ENCODE assay signal across 14 cellular contexts in the genomic region with DNA sequence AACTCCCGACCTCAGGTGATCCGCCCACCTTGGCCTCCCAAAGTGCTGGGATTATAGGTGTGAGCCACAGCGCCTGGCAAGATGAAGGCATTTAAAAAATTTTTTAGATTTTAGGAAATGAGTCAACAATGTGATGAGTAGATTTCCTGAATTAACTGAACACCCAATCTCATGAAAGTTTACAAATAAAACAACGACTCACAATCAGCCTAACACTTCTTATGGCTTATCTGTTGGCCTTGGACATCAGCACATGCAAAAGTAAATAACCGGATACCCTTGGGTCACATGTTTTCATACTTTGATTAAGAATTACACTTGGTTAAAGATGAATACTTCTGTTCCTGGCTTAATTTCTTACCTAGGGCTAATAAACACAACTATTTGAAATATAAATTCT. TPM values are rescaled to one million over a fixed set of nuclear protein-coding genes. Genes with fewer than 3 reads are reported as not detected.
A peak's percentile ranks its signal among the peaks of the same experiment; 100 is the strongest.
DNase-seq lines count a peak whose midpoint lies in the region; ATAC-seq and TF ChIP-seq lines count a peak whose summit lies in the region.
"Had no signal": no experiment of that assay in that cellular context is flagged by ENCODE, and none has a peak within 500 bp of the region (broad histone marks: within the 10 kb centered on the region; RNA-seq: fewer than 3 reads in every experiment).

No MANE protein-coding gene starts in this region.

- no peaks in the 10 kb centered on the region for H3K36me3 ChIP-seq in HEK293 (ENCODE audit: control insufficient read depth in 2 of 2, insufficient read depth in 1 of 2, low read length in 2 of 2)
- H3K36me3 ChIP-seq in fibroblast of lung (ENCODE audit: control insufficient read depth, insufficient read depth, low read length), result no peaks in the 10 kb centered on the region
- peaks cover 12% of the 10 kb centered on the region for H3K36me3 ChIP-seq in skeletal muscle satellite cell (ENCODE audit: insufficient read depth, low read length)
- no peaks in the 10 kb centered on the region for H3K36me3 ChIP-seq in BE2C

- DNase-seq in fibroblast of lung (ENCODE audit: low read depth in 2 of 2) (peak in 1 of 2 donors; percentile 54), NCI-H774 (lab: John Stamatoyannopoulos, UW) (no peak), hypothalamus (lab: John Stamatoyannopoulos, UW) (no peak), BE2C (no peak)
- DNase-seq: amniotic stem cell; glutamatergic neuron; natural killer cell; stimulated activated naive CD8-positive, alpha-beta T cell treated with anti-CD3 and anti-CD28 coated beads, Interleukin-15, amount 100 ng/mL, for 72 hours had no signal

- no peaks in the 10 kb centered on the region for H3K9me3 ChIP-seq in HEK293 (ENCODE audit: control insufficient read depth, insufficient read depth, low read depth, low read length)
- H3K9me3 ChIP-seq in fibroblast of lung (ENCODE audit: control insufficient read depth, insufficient read depth, low read depth, low read length), result no peaks in the 10 kb centered on the region
- H3K9me3 ChIP-seq in skeletal muscle satellite cell (replicated peaks; ENCODE audit: low read length), result no peaks in the 10 kb centered on the region
- H3K9me3 ChIP-seq in BE2C, result no peaks in the 10 kb centered on the region

- H3K4me3 ChIP-seq in HEK293 (ENCODE audit: low read depth, low read length) (no peak overlapping the region), WI38 (ENCODE audit: low read depth, low read length) (peak overlapping the region; percentile 77; the same call in 1 of the 2 replicates), fibroblast of lung (replicated peaks in 1 of 4; ENCODE audit: control extremely low read depth in 1 of 4, insufficient read depth in 1 of 4, low read depth in 3 of 4, low read length in 4 of 4) (peak overlapping the region in 2 of 4 experiments; percentile 82 to 85), skeletal muscle satellite cell (ENCODE audit: low read length) (peak overlapping the region; percentile 94), BE2C (ENCODE audit: low read depth, low read length) (no peak overlapping the region)

- H3K27ac ChIP-seq in HEK293 (ENCODE audit: extremely low read depth, low read depth, low read length) (no peak overlapping the region), fibroblast of lung (ENCODE audit: insufficient read depth, low read length) (no peak overlapping the region)

- H3K79me2 ChIP-seq in fibroblast of lung (ENCODE audit: control insufficient read depth, insufficient read depth, low read length), result peaks cover 72% of the 10 kb centered on the region

- no peaks in the 10 kb centered on the region for H4K20me1 ChIP-seq in fibroblast of lung (ENCODE audit: control insufficient read depth, extremely low read depth, insufficient read depth, low read length)

- no peak for ATAC-seq in HG03565 (IDR thresholded peaks at IDR 0.05; ENCODE audit: unreplicated experiment)
- ATAC-seq: left lobe of liver; natural killer cell; sciatic nerve; stimulated activated naive CD8-positive, alpha-beta T cell treated with anti-CD3 and anti-CD28 coated beads, Interleukin-15, amount 100 ng/mL, for 72 hours had no signal

- no peak for TF ChIP-seq CTCF in HEK293 (tag by site-specific recombination; IDR thresholded peaks at IDR 0.05)
- no peak for TF ChIP-seq CTCF in WI38 (IDR thresholded peaks at IDR 0.05; ENCODE audit: low read depth, low read length)
- no peak for TF ChIP-seq CTCF in fibroblast of lung (conservative IDR thresholded peaks at IDR 0.05 in 1 of 2, IDR thresholded peaks at IDR 0.05 in 1 of 2; ENCODE audit: low read depth in 1 of 2, low read length in 2 of 2)
- no peak for TF ChIP-seq CTCF in BE2C (IDR thresholded peaks at IDR 0.05; ENCODE audit: low read depth, low read length)

- H2AFZ ChIP-seq in fibroblast of lung (ENCODE audit: low read length), result no peak overlapping the region

- no peaks in the 10 kb centered on the region for H3K27me3 ChIP-seq in fibroblast of lung (ENCODE audit: control insufficient read depth, insufficient read depth, low read length)
- H3K27me3 ChIP-seq in skeletal muscle satellite cell (ENCODE audit: control insufficient read depth, insufficient read depth, low read length), result no peaks in the 10 kb centered on the region
- H3K27me3 ChIP-seq in BE2C, result no peaks in the 10 kb centered on the region

- CTCF ChIA-PET in HEK293 (lab: Yijun Ruan, JAX), result interaction anchor here (1.0 to 2.1 kb wide), 4 partner anchors 14 to 64 kb away, joined by 3 to 9 read pairs (median 4); no protein-coding TSS in a partner anchor

- peak overlapping the region; percentile 73 for H3K4me2 ChIP-seq in fibroblast of lung (ENCODE audit: extremely low read depth, insufficient read depth, low read length)
- peak overlapping the region; percentile 84 for H3K4me2 ChIP-seq in skeletal muscle satellite cell (ENCODE audit: low read length)

- H3K4me1 ChIP-seq in HEK293 (ENCODE audit: control insufficient read depth, insufficient read depth, low read length), result peaks cover 25% of the 10 kb centered on the region
- H3K4me1 ChIP-seq in fibroblast of lung (ENCODE audit: control insufficient read depth, extremely low read depth, insufficient read depth, low read length), result no peaks in the 10 kb centered on the region
- H3K4me1 ChIP-seq in skeletal muscle satellite cell (ENCODE audit: control insufficient read depth, insufficient read depth, low read length), result peaks cover 18% of the 10 kb centered on the region
- no peaks in the 10 kb centered on the region for H3K4me1 ChIP-seq in BE2C

- POLR2A ChIA-PET in HEK293 (lab: Yijun Ruan, JAX), result interaction anchor here (1.0 to 2.9 kb wide), 4 partner anchors 26 to 145 kb away, joined by 6 to 20 read pairs (median 13); partner anchors contain the start of gene GADD45A

- H3K9ac ChIP-seq in fibroblast of lung (ENCODE audit: insufficient read depth, low read length) (no peak overlapping the region), skeletal muscle satellite cell (ENCODE audit: low read depth, low read length) (peak overlapping the region; percentile 92)

TF ChIP-seq in HEK293, 187 proteins besides CTCF, POLR2A, EP300 and RAD21:
- no peak for TF ChIP-seq ZNF23 (tag by site-specific recombination; IDR thresholded peaks at IDR 0.05; ENCODE audit: borderline replicate concordance)
- TF ChIP-seq ZNF302 (tag by site-specific recombination; IDR thresholded peaks at IDR 0.05; ENCODE audit: low read depth), result no peak
- TF ChIP-seq, protein P1, sequence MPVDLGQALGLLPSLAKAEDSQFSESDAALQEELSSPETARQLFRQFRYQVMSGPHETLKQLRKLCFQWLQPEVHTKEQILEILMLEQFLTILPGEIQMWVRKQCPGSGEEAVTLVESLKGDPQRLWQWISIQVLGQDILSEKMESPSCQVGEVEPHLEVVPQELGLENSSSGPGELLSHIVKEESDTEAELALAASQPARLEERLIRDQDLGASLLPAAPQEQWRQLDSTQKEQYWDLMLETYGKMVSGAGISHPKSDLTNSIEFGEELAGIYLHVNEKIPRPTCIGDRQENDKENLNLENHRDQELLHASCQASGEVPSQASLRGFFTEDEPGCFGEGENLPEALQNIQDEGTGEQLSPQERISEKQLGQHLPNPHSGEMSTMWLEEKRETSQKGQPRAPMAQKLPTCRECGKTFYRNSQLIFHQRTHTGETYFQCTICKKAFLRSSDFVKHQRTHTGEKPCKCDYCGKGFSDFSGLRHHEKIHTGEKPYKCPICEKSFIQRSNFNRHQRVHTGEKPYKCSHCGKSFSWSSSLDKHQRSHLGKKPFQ (tag by site-specific recombination; IDR thresholded peaks at IDR 0.05), result no peak
- TF ChIP-seq PRDM1 (tag by site-specific recombination; IDR thresholded peaks at IDR 0.05), result no peak
- TF ChIP-seq, protein P2, sequence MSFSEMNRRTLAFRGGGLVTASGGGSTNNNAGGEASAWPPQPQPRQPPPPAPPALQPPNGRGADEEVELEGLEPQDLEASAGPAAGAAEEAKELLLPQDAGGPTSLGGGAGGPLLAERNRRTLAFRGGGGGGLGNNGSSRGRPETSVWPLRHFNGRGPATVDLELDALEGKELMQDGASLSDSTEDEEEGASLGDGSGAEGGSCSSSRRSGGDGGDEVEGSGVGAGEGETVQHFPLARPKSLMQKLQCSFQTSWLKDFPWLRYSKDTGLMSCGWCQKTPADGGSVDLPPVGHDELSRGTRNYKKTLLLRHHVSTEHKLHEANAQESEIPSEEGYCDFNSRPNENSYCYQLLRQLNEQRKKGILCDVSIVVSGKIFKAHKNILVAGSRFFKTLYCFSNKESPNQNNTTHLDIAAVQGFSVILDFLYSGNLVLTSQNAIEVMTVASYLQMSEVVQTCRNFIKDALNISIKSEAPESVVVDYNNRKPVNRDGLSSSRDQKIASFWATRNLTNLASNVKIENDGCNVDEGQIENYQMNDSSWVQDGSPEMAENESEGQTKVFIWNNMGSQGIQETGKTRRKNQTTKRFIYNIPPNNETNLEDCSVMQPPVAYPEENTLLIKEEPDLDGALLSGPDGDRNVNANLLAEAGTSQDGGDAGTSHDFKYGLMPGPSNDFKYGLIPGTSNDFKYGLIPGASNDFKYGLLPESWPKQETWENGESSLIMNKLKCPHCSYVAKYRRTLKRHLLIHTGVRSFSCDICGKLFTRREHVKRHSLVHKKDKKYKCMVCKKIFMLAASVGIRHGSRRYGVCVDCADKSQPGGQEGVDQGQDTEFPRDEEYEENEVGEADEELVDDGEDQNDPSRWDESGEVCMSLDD (tag by site-specific recombination; IDR thresholded peaks at IDR 0.05), result no peak
- no peak for TF ChIP-seq SCRT2 (tag by site-specific recombination; IDR thresholded peaks at IDR 0.05)
- no peak for TF ChIP-seq ZNF184 (tag by site-specific recombination; IDR thresholded peaks at IDR 0.05)
- 0 out of 2 replicates have a peak, but pooled peaks have one; percentile 18 for TF ChIP-seq SP7 (tag by site-specific recombination; IDR thresholded peaks at IDR 0.05)
- no peak for TF ChIP-seq ZNF843 (tag by site-specific recombination; IDR thresholded peaks at IDR 0.05)
- TF ChIP-seq ZNF548 (tag by site-specific recombination; IDR thresholded peaks at IDR 0.05), result no peak
- TF ChIP-seq ZNF394 (tag by site-specific recombination; IDR thresholded peaks at IDR 0.05; ENCODE audit: borderline replicate concordance), result peak; percentile 33; the same call in 1 of the 2 replicates

RNA-seq across cellular contexts. Expression of gene GNG12, which starts 3.0 kb away (rescaled TPM):
- total RNA-seq in fibroblast of lung, result 103 and 127 TPM in 2 replicates
- 184 and 241 TPM in 2 replicates for polyA plus RNA-seq in fibroblast of lung
- 106 and 144 TPM in 2 replicates for polyA plus RNA-seq in fibroblast of lung (2012)
- polyA minus RNA-seq in fibroblast of lung (ENCODE audit: low replicate concordance), result 87.8 and 118 TPM in 2 replicates
- total RNA-seq in skeletal muscle satellite cell (2012; rRNA removed), result 158 and 208 TPM in 2 replicates
- polyA plus RNA-seq in BE2C (2012; ENCODE audit: insufficient read depth, insufficient read length, low read depth), result 8.3 TPM
- total RNA-seq: natural killer cell had no signal

Comparison
In these comparisons a context has a peak if more than half of its experiments do, and no peak if none do; other contexts are left out.
1. H3K4me3 ChIP-seq: peak in WI38 (single experiment) and skeletal muscle satellite cell (single experiment); none in HEK293 (single experiment) and BE2C (single experiment).